ENCODE assay signal across 8 cellular contexts in genomic region chr12:132153501-132154340, GRCh38. TPM values are rescaled to one million over a fixed set of nuclear protein-coding genes. Genes with fewer than 3 reads are reported as not detected.
DNase-seq lines count a peak whose midpoint lies in the region; ATAC-seq and TF ChIP-seq lines count a peak whose summit lies in the region.

No MANE protein-coding gene starts in this region.

- peak; percentile 60 for ATAC-seq in HG03064 (IDR thresholded peaks at IDR 0.05; ENCODE audit: low read depth, unreplicated experiment)

- peak; percentile 92 for TF ChIP-seq CTCF in choroid plexus epithelial cell (conservative IDR thresholded peaks at IDR 0.05; ENCODE audit: low read depth, low read length)
- peak; percentile 81 for TF ChIP-seq CTCF in liver (IDR thresholded peaks at IDR 0.05; ENCODE audit: low read depth, low read length, missing input control)

- peak; percentile 81 for DNase-seq in NCI-H2029 (lab: John Stamatoyannopoulos, UW)
- DNase-seq in NCI-H2029 treated with DMSO at 0.1 percent for 48 hours (lab: John Stamatoyannopoulos, UW), result no peak
- DNase-seq in NCI-H2227 (lab: John Stamatoyannopoulos, UW; ENCODE audit: unreplicated experiment), result peak; percentile 94
- DNase-seq in activated CD4-positive, alpha-beta T cell treated with anti-CD3 and anti-CD28 coated beads for 1 hour, result peak; percentile 64
- DNase-seq in choroid plexus epithelial cell (ENCODE audit: low read depth), result peak; percentile 84
- peak; percentile 69 for DNase-seq in stimulated activated CD4-positive, alpha-beta T cell treated with anti-CD3 and anti-CD28 coated beads, Interleukin-4, amount 100 ng/mL, for 24 hours

- no peak overlapping the region for H3K27ac ChIP-seq in liver (ENCODE audit: low read depth in 1 of 2, low read length in 2 of 2)

- no peaks in the 10 kb centered on the region for H3K9me3 ChIP-seq in liver (ENCODE audit: control insufficient read depth in 4 of 4, low read length in 3 of 4)

- no peak overlapping the region for H3K9ac ChIP-seq in liver (ENCODE audit: low read depth in 1 of 2, low read length in 2 of 2)

- peak in 1 of 2 donors; percentile 94 for TF ChIP-seq RAD21 in liver (IDR thresholded peaks at IDR 0.05)

- peak overlapping the region; percentile 13 for H3K4me3 ChIP-seq in choroid plexus epithelial cell (ENCODE audit: low read depth, low read length)
- no peak overlapping the region for H3K4me3 ChIP-seq in liver (ENCODE audit: low read depth in 1 of 3, low read length in 3 of 3)

- peaks cover 0 to 10% (median 4%) of the 10 kb centered on the region in 4 donors for H3K36me3 ChIP-seq in liver (ENCODE audit: control insufficient read depth in 4 of 4, insufficient read depth in 3 of 4, low read depth in 1 of 4, low read length in 3 of 4)

- peaks cover 0 to 7% (median 2%) of the 10 kb centered on the region in 4 donors for H3K4me1 ChIP-seq in liver (ENCODE audit: control insufficient read depth in 4 of 4, insufficient read depth in 4 of 4, low read length in 3 of 4)

- WGBS in liver, result 45% methylated on average over 41 of the region's 41 CpGs

- H3K27me3 ChIP-seq in liver (ENCODE audit: control insufficient read depth in 4 of 4, insufficient read depth in 4 of 4, low read length in 3 of 4), result no peaks in the 10 kb centered on the region

TF ChIP-seq in liver, 16 proteins besides CTCF, POLR2A, EP300 and RAD21:
- TF ChIP-seq SP1 (IDR thresholded peaks at IDR 0.05) (no peak), EGR1 (IDR thresholded peaks at IDR 0.05; ENCODE audit: low read depth in 2 of 2) (no peak), HNF4A (conservative IDR thresholded peaks at IDR 0.05) (no peak), REST (IDR thresholded peaks at IDR 0.05) (no peak), JUND (IDR thresholded peaks at IDR 0.05) (no peak), TAF1 (conservative IDR thresholded peaks at IDR 0.05) (no peak), FOXA1 (IDR thresholded peaks at IDR 0.05) (no peak), MAX (IDR thresholded peaks at IDR 0.05) (no peak), GABPA (IDR thresholded peaks at IDR 0.05 in 1 of 2, conservative IDR thresholded peaks at IDR 0.05 in 1 of 2) (no peak), YY1 (IDR thresholded peaks at IDR 0.05) (no peak), FOXA2 (IDR thresholded peaks at IDR 0.05) (no peak), HNF4G (IDR thresholded peaks at IDR 0.05) (no peak), RXRA (IDR thresholded peaks at IDR 0.05) (no peak), ZBTB33 (IDR thresholded peaks at IDR 0.05) (no peak), ATF3 (IDR thresholded peaks at IDR 0.05) (no peak), NR2F2 (IDR thresholded peaks at IDR 0.05) (no peak)
TF ChIP-seq in liver: peak in this region for 0.

RNA-seq across cellular contexts. Expression of gene NOC4L, which starts 9.5 kb away (rescaled TPM):
- total RNA-seq in liver, result 1 to 10 TPM; 6.4 to 7.8 TPM
- 10 to 100 TPM in 1 of 2 donors, 1 to 10 TPM in 1; 9.0 to 11.6 TPM for polyA plus RNA-seq in liver

RNA-seq across cellular contexts. Expression of gene DDX51, which starts 9.6 kb away (rescaled TPM):
- total RNA-seq in liver, result 1 to 10 TPM; 4.2 to 7.5 TPM
- polyA plus RNA-seq in liver, result 1 to 10 TPM; 2.5 to 6.7 TPM
